Comparison of ENCODE assay signal across 8 cellular contexts in the genomic region with DNA sequence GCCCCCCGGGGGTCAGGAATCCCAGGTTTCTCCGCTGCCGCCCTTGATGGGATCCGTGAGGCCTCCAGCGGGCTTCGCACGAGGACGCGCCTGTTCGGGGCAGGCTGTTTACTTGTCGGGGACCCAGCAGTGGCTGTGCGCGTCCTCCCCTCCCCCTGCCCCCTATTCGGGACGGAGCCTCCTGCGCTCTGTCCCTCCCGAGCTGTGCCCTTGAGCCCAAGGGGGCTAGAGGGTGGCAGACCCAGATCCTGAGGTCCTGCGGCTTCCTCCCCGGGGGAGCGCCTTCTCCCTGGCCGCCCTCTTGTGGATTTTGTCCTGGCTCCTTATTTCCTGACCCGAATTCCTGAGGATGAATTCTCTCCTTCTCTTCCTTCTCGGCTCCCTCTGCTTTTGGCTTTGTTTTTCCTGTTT. TPM values are rescaled to one million over a fixed set of nuclear protein-coding genes. Genes with fewer than 3 reads are reported as not detected.
DNase-seq lines count a peak whose midpoint lies in the region; ATAC-seq and TF ChIP-seq lines count a peak whose summit lies in the region.

No MANE protein-coding gene starts in this region.

- peaks cover 57% of the 10 kb centered on the region for H3K4me1 Mint-ChIP-seq in T-helper 1 cell treated with Interleukin-12 subunit alpha and Interleukin-12 subunit beta and Interleukin-4 antibody, amounts not matched to agents 30 μg/mL and 1 μg/mL, for 36 hours (ENCODE audit: low read depth)
- peaks cover 57% of the 10 kb centered on the region for H3K4me1 Mint-ChIP-seq in activated T-cell treated with anti-CD3 and anti-CD28 coated beads, Interleukin-2, amount 50 U/mL, for 72 hours (ENCODE audit: low read depth)

- peaks cover 0 to 24% (median 0%) of the 10 kb centered on the region in 9 donors for H3K36me3 ChIP-seq in heart left ventricle
- H3K36me3 ChIP-seq in psoas muscle (ENCODE audit: insufficient read depth in 1 of 2, low read depth in 1 of 2) = no peaks in the 10 kb centered on the region

- H3K9me3 ChIP-seq in heart left ventricle (no peaks in the 10 kb centered on the region), psoas muscle (no peaks in the 10 kb centered on the region)

- H3K27me3 Mint-ChIP-seq in T-helper 1 cell treated with Interleukin-12 subunit alpha and Interleukin-12 subunit beta and Interleukin-4 antibody, amounts not matched to agents 30 μg/mL and 1 μg/mL, for 36 hours (ENCODE audit: low read depth) = no peaks in the 10 kb centered on the region
- no peaks in the 10 kb centered on the region for H3K27me3 Mint-ChIP-seq in activated T-cell treated with anti-CD3 and anti-CD28 coated beads, Interleukin-2, amount 50 U/mL, for 72 hours (ENCODE audit: low read depth)

- intact Hi-C loops in heart left ventricle (cut with DNase I) (loop anchor here in 1 of 10 donors (5.0 kb wide), 1 partner anchor 63 kb away; no protein-coding TSS in a partner anchor), psoas muscle (cut with DNase I) (no loop called here)

- WGBS in heart left ventricle, 4 donors = 11 to 22% (median 17%) methylated on average over 17 to 23 of the region's 23 CpGs
- WGBS in psoas muscle, 3 donors = 9 to 18% (median 17%) methylated on average over 18 to 23 of the region's 23 CpGs

- no peaks in the 10 kb centered on the region for H3K27me3 ChIP-seq in heart left ventricle
- peaks cover 0 to 19% (median 6%) of the 10 kb centered on the region in 3 donors for H3K27me3 ChIP-seq in psoas muscle (ENCODE audit: insufficient read depth in 3 of 3, low read length in 2 of 3)

- H3K4me3 ChIP-seq in heart left ventricle (peak overlapping the region; percentile 55 to 92 (median 72)), psoas muscle (peak overlapping the region; percentile 73)

- ATAC-seq in activated T-cell treated with anti-CD3 and anti-CD28 coated beads, Interleukin-2, amount 50 U/mL, for 72 hours (replicated peaks in 1 of 2) = no peak
- ATAC-seq in heart left ventricle = peak in 2 of 4 donors; percentile 11 to 28
- ATAC-seq in psoas muscle = peak in 3 of 4 donors; percentile 3 to 41 (median 40)
- no peak for ATAC-seq in HG03565 (IDR thresholded peaks at IDR 0.05; ENCODE audit: unreplicated experiment)

- TF ChIP-seq CTCF in heart left ventricle (IDR thresholded peaks at IDR 0.05) = peak in 2 of 12 donors; percentile 5 to 15
- TF ChIP-seq CTCF in psoas muscle (IDR thresholded peaks at IDR 0.05) = no peak

- H3K9me3 Mint-ChIP-seq in T-helper 1 cell treated with Interleukin-12 subunit alpha and Interleukin-12 subunit beta and Interleukin-4 antibody, amounts not matched to agents 30 μg/mL and 1 μg/mL, for 36 hours = no peaks in the 10 kb centered on the region
- no peaks in the 10 kb centered on the region for H3K9me3 Mint-ChIP-seq in activated T-cell treated with anti-CD3 and anti-CD28 coated beads, Interleukin-2, amount 50 U/mL, for 72 hours

- peaks cover 0 to 60% (median 26%) of the 10 kb centered on the region in 12 donors for H3K4me1 ChIP-seq in heart left ventricle
- H3K4me1 ChIP-seq in psoas muscle = peaks cover 20% of the 10 kb centered on the region

- H3K4me3 Mint-ChIP-seq in T-helper 1 cell treated with Interleukin-12 subunit alpha and Interleukin-12 subunit beta and Interleukin-4 antibody, amounts not matched to agents 30 μg/mL and 1 μg/mL, for 36 hours = peak overlapping the region; percentile 84
- H3K4me3 Mint-ChIP-seq in activated T-cell treated with anti-CD3 and anti-CD28 coated beads, Interleukin-2, amount 50 U/mL, for 72 hours = peak overlapping the region; percentile 91 to 98

- DNase-seq in T-helper 1 cell (no peak), heart left ventricle (peak; percentile 15 to 69 (median 35)), psoas muscle (peak; percentile 41 to 62), AML-193 (lab: John Stamatoyannopoulos, UW) (no peak), COLO829 (ENCODE audit: low spot score) (no peak)
- no peak for DNase-seq in activated T-cell treated with anti-CD3 and anti-CD28 coated beads, Interleukin-2, amount 50 U/mL, for 72 hours

- H3K27ac Mint-ChIP-seq in T-helper 1 cell treated with Interleukin-12 subunit alpha and Interleukin-12 subunit beta and Interleukin-4 antibody, amounts not matched to agents 30 μg/mL and 1 μg/mL, for 36 hours = peak overlapping the region; percentile 76
- peak overlapping the region; percentile 96 for H3K27ac Mint-ChIP-seq in activated T-cell treated with anti-CD3 and anti-CD28 coated beads, Interleukin-2, amount 50 U/mL, for 72 hours

- peak in 1 of 2 donors; percentile 12 for TF ChIP-seq POLR2A in heart left ventricle (IDR thresholded peaks at IDR 0.05)

- peaks cover 28% of the 10 kb centered on the region for H3K36me3 Mint-ChIP-seq in T-helper 1 cell treated with Interleukin-12 subunit alpha and Interleukin-12 subunit beta and Interleukin-4 antibody, amounts not matched to agents 30 μg/mL and 1 μg/mL, for 36 hours (ENCODE audit: low read depth)
- H3K36me3 Mint-ChIP-seq in activated T-cell treated with anti-CD3 and anti-CD28 coated beads, Interleukin-2, amount 50 U/mL, for 72 hours (ENCODE audit: insufficient read depth in 2 of 2) = peaks cover 7 to 17% of the 10 kb centered on the region in 2 donors

- peak overlapping the region in 6 of 12 donors; percentile 22 to 68 (median 51) for H3K27ac ChIP-seq in heart left ventricle
- no peak overlapping the region for H3K27ac ChIP-seq in psoas muscle

RNA-seq across cellular contexts. Expression of a gene that starts 38.4 kb away (rescaled TPM):
- 100 to 1,000 TPM; 149 to 162 TPM for total RNA-seq in activated T-cell treated with anti-CD3 and anti-CD28 coated beads, Interleukin-2, amount 50 U/mL, for 72 hours
- total RNA-seq in heart left ventricle (10 to 100 TPM in 3 of 9 donors, 1 to 10 TPM in 6; 2.3 to 18.8 (median 4.4) TPM), psoas muscle (1 to 10 TPM in 3 of 4 donors, under 1 TPM in 1; 0.93 to 2.5 (median 1.7) TPM)
- polyA plus RNA-seq in heart left ventricle (1 to 10 TPM; 1.9 to 2.0 TPM), psoas muscle (under 1 TPM; 0.44 to 0.52 (median 0.48) TPM)

Comparison
In these comparisons a context has a peak if more than half of its experiments do, and no peak if none do; other contexts are left out.
1. DNase-seq: peak in heart left ventricle (5 of 5) and psoas muscle (2 of 2); none in T-helper 1 cell (0 of 5), activated T-cell treated with anti-CD3 and anti-CD28 coated beads, Interleukin-2, amount 50 U/mL, for 72 hours (0 of 2), AML-193 (0 of 2) and COLO829 (single experiment).
2. ATAC-seq: peak in psoas muscle (3 of 4); none in activated T-cell treated with anti-CD3 and anti-CD28 coated beads, Interleukin-2, amount 50 U/mL, for 72 hours (0 of 2) and HG03565 (single experiment).
3. RNA of a gene that starts 38.4 kb away (total RNA-seq): 149 to 162 TPM in activated T-cell treated with anti-CD3 and anti-CD28 coated beads, Interleukin-2, amount 50 U/mL, for 72 hours; 2.3 to 18.8 TPM in heart left ventricle and 0.93 to 2.5 TPM in psoas muscle; every median in the first group is over 4 times any median in the second.